In the genomic region with DNA sequence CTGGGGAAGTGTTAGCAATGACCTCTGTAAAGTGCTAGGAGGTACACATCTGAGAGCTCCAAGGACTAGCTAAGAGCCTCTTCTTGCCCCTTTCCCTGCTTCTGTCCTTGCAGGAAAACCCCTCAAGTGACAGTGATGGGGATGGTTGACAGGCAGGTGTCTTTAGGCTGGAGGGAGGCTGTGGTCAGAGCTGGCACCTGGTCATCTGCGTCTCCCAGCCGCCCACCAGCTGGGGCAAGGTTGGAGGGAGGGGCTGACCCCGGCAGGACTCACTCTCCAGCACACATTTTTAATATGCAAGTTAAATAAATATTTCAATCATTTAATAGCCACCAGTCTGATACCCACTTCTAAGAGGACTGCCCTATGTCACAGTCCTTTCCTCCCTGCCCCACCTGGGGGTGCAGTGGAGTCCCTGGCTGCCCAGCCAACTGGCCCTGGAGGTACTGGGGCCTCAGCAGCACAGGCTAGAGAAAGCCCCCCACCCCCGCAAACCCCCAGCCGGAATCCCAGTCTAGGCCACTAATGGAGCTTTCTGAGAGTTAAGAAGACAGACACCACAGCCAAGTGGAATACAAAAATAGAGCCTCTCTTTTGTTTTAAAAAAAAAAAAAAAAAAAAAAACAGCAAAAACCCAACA, we compare ENCODE assay signal across 20 cellular contexts. TPM values are rescaled to one million over a fixed set of nuclear protein-coding genes. Genes with fewer than 3 reads are reported as not detected.
DNase-seq lines count a peak whose midpoint lies in the region; ATAC-seq and TF ChIP-seq lines count a peak whose summit lies in the region.
"Had no signal": no experiment of that assay in that cellular context is flagged by ENCODE, and none has a peak within 500 bp of the region (broad histone marks: within the 10 kb centered on the region; RNA-seq: fewer than 3 reads in every experiment).

No MANE protein-coding gene starts in this region.

- WGBS in endodermal cell (ENCODE audit: insufficient coverage in 1 of 2, insufficient read length in 1 of 2), 2 experiments = 86% methylated on average over 4 of the region's 5 CpGs; no CpG with 5 or more reads in 1 of the 2 experiments
- 69 to 80% methylated on average over 1 to 2 of the region's 5 CpGs for WGBS in gastroesophageal sphincter (ENCODE audit: low coverage in 1 of 2), 2 donors

- no peaks in the 10 kb centered on the region for H3K79me2 ChIP-seq in HCT116 (ENCODE audit: insufficient read depth, low read length)

- no peak overlapping the region for H3K27ac Mint-ChIP-seq in endodermal cell
- H3K27ac Mint-ChIP-seq: CD14-positive monocyte had no signal

- H3K4me3 Mint-ChIP-seq in endodermal cell = no peak overlapping the region

- no peaks in the 10 kb centered on the region for H3K9me2 ChIP-seq in HCT116 (ENCODE audit: insufficient read depth)

- peaks cover 11% of the 10 kb centered on the region; the same call in 1 of the 2 replicates for H3K27me3 ChIP-seq in HCT116 (ENCODE audit: insufficient read depth, low read length)
- peaks cover 10% of the 10 kb centered on the region for H3K27me3 ChIP-seq in endodermal cell (ENCODE audit: control insufficient read depth, insufficient read depth, low read length, poor library complexity, severe bottlenecking)
- peaks cover 87% of the 10 kb centered on the region for H3K27me3 ChIP-seq in gastroesophageal sphincter

- H3K4me1 ChIP-seq in HCT116 (ENCODE audit: control insufficient read depth in 1 of 2, insufficient read depth in 2 of 2, low read length in 2 of 2) (no peaks in the 10 kb centered on the region), endodermal cell (ENCODE audit: control insufficient read depth, insufficient read depth, low read length) (peaks cover 39% of the 10 kb centered on the region), gastroesophageal sphincter (peaks cover 0 to 16% (median 3%) of the 10 kb centered on the region in 3 donors)

- RAD21 ChIA-PET in HCT116 (lab: Charles Lee; ENCODE audit: low non-redundant PET in 1 of 2, low total read pairs in 2 of 2, uncharacterized antibody in 2 of 2, unreplicated experiment in 2 of 2) = interaction anchor here in 1 of 2 experiments (0.6 kb wide), 1 partner anchor 11 kb away, joined by 3 read pairs; no protein-coding TSS in a partner anchor

- no peak for TF ChIP-seq POLR2A in HCT116 (IDR thresholded peaks at IDR 0.05; ENCODE audit: borderline replicate concordance, extremely low read depth, insufficient read depth, insufficient read length)
- no peak for TF ChIP-seq POLR2A in gastroesophageal sphincter (IDR thresholded peaks at IDR 0.05)

- POLR2A ChIA-PET in HCT116 (lab: Charles Lee) = no interaction called here

- no peak overlapping the region for H3K27ac ChIP-seq in HCT116 (ENCODE audit: low read depth, low read length)
- no peak overlapping the region for H3K27ac ChIP-seq in endodermal cell (ENCODE audit: low read depth, low read length)
- H3K27ac ChIP-seq in gastroesophageal sphincter = no peak overlapping the region
- H3K27ac ChIP-seq: 22Rv1, PC-9, RWPE1 had no signal

- peaks cover 23% of the 10 kb centered on the region for H3K36me3 Mint-ChIP-seq in endodermal cell (ENCODE audit: low read depth)
- H3K36me3 Mint-ChIP-seq: CD14-positive monocyte had no signal

- H3K27me3 Mint-ChIP-seq in endodermal cell (ENCODE audit: insufficient read depth) = peaks cover 14% of the 10 kb centered on the region

- no peak for TF ChIP-seq EP300 in gastroesophageal sphincter (IDR thresholded peaks at IDR 0.05)

- no peaks in the 10 kb centered on the region for H3K36me3 ChIP-seq in HCT116 (ENCODE audit: control insufficient read depth in 1 of 2, insufficient read depth in 2 of 2, low read length in 2 of 2)
- H3K36me3 ChIP-seq in endodermal cell (ENCODE audit: control insufficient read depth, insufficient read depth, low read length) = peaks cover 59% of the 10 kb centered on the region
- no peaks in the 10 kb centered on the region for H3K36me3 ChIP-seq in gastroesophageal sphincter

- CTCF ChIA-PET in HCT116 (lab: Charles Lee) = interaction anchor here (0.7 to 1.5 kb wide), 3 partner anchors 11 to 167 kb away, joined by 3 to 5 read pairs (median 4); partner anchors contain the start of gene NPM3

- no TSS peak for BruUV-seq in HCT116 (replicated peaks; lab: Mats Ljungman, UMichigan)

- H3K4me1 Mint-ChIP-seq in endodermal cell = peaks cover 40% of the 10 kb centered on the region

- no peak overlapping the region for H3K4me2 ChIP-seq in HCT116 (ENCODE audit: low read length)
- H3K4me2 ChIP-seq: PC-9 had no signal

- ATAC-seq in HCT116 (peak; percentile 63; the same call in 1 of the 2 replicates), gastroesophageal sphincter (no peak)

- H3K9ac ChIP-seq in HCT116 (ENCODE audit: low read length) = no peak overlapping the region
- no peak overlapping the region for H3K9ac ChIP-seq in endodermal cell (ENCODE audit: extremely low read depth, low read length, poor library complexity, severe bottlenecking)

- TF ChIP-seq CTCF in HCT116 (IDR thresholded peaks at IDR 0.05 in 2 of 3, conservative IDR thresholded peaks at IDR 0.05 in 1 of 3; ENCODE audit: borderline replicate concordance in 1 of 3, insufficient read depth in 1 of 3, low read depth in 2 of 3, low read length in 2 of 3) (no peak), endodermal cell (conservative IDR thresholded peaks at IDR 0.05) (peak; percentile 57), gastroesophageal sphincter (IDR thresholded peaks at IDR 0.05) (no peak)

- H4K20me1 ChIP-seq in HCT116 (ENCODE audit: insufficient read depth) = no peaks in the 10 kb centered on the region

- no peak for TF ChIP-seq RAD21 in HCT116 (IDR thresholded peaks at IDR 0.05; ENCODE audit: low read depth)

- H2AFZ ChIP-seq in HCT116 (ENCODE audit: low read depth, low read length, poor library complexity, severe bottlenecking) = no peak overlapping the region
- H2AFZ ChIP-seq: PC-9 had no signal

- intact Hi-C loops in HCT116 (cut with micrococcal nuclease) (no loop called here), posterior vena cava (cut with DNase I) (loop anchor here in 1 of 2 donors (2.0 kb wide), 1 partner anchor 271 kb away; no protein-coding TSS in a partner anchor)

- H3K9me3 Mint-ChIP-seq in endodermal cell = no peaks in the 10 kb centered on the region

- no peak overlapping the region for H3K4me3 ChIP-seq in HCT116 (replicated peaks in 1 of 2; ENCODE audit: low read depth in 1 of 2, low read length in 2 of 2)
- no peak overlapping the region for H3K4me3 ChIP-seq in endodermal cell (ENCODE audit: low read length)
- no peak overlapping the region for H3K4me3 ChIP-seq in gastroesophageal sphincter
- H3K4me3 ChIP-seq: PC-9 had no signal

- DNase-seq in DMS 273 (lab: John Stamatoyannopoulos, UW; ENCODE audit: unreplicated experiment) (peak; percentile 14), DMS 273 treated with DMSO at 0.1 percent for 48 hours (lab: John Stamatoyannopoulos, UW) (no peak), HCT116 (ENCODE audit: low read depth, low spot score) (no peak), endodermal cell (peak; percentile 56), posterior vena cava (ENCODE audit: low spot score) (peak; percentile 30), NOMO-1 treated with DMSO at 0.1 percent for 48 hours (lab: John Stamatoyannopoulos, UW; ENCODE audit: unreplicated experiment) (no peak), hepatic stellate cell (ENCODE audit: low spot score) (no peak)
- DNase-seq: KBM-7, MV-4-11, NCI-H187, NCI-H2107, NCI-H2227 treated with DMSO at 0.1 percent for 48 hours, NCI-H510A treated with DMSO at 0.1 percent for 48 hours, NCI-H774, PC-9, SIG-M5 had no signal

- H3K9me3 ChIP-seq in HCT116 (ENCODE audit: control insufficient read depth in 1 of 2, insufficient read depth in 1 of 2, low read depth in 1 of 2, low read length in 2 of 2) (no peaks in the 10 kb centered on the region), endodermal cell (ENCODE audit: control insufficient read depth, low read length) (no peaks in the 10 kb centered on the region), gastroesophageal sphincter (no peaks in the 10 kb centered on the region)

TF ChIP-seq in HCT116, 20 proteins besides CTCF, POLR2A, EP300 and RAD21 (continues in another document):
- no peak for TF ChIP-seq YY1 (IDR thresholded peaks at IDR 0.05; ENCODE audit: extremely low read depth, insufficient replicate concordance, low read depth, low read length)
- TF ChIP-seq EZH2phosphoT487 (IDR thresholded peaks at IDR 0.05; ENCODE audit: borderline replicate concordance) = no peak
- no peak for TF ChIP-seq ATF3 (IDR thresholded peaks at IDR 0.05)

RNA-seq across cellular contexts. Expression of gene FGF8, which starts 6.3 kb away (rescaled TPM):
- total RNA-seq in HCT116 (2021; ENCODE audit: unreplicated experiment) (2.7 TPM), endodermal cell (10 to 100 TPM; 13.3 to 46.5 TPM), posterior vena cava (not detected), gastroesophageal sphincter (not detected)
- 1.6 and 1.9 TPM in 2 replicates for polyA plus RNA-seq in HCT116 (2012)
- 28.6 TPM for polyA plus RNA-seq in endodermal cell (2013, experiment 1 of 2)
- polyA plus RNA-seq in endodermal cell (2013, experiment 2 of 2) = 31.4 TPM
- total RNA-seq: PC-9 had no signal
- polyA plus RNA-seq: CD14-positive monocyte had no signal

RNA-seq across cellular contexts. Expression of gene NPM3, which starts 13.6 kb away (rescaled TPM):
- total RNA-seq in HCT116 (2021; ENCODE audit: unreplicated experiment) = 267 TPM
- polyA plus RNA-seq in HCT116 (2012) = 244 and 258 TPM in 2 replicates
- total RNA-seq in endodermal cell = 100 to 1,000 TPM in 1 of 2 donors, 10 to 100 TPM in 1; 82.2 to 133 TPM
- polyA plus RNA-seq in endodermal cell (2013, experiment 1 of 2) = 81.8 TPM
- polyA plus RNA-seq in endodermal cell (2013, experiment 2 of 2) = 78.0 TPM
- total RNA-seq in posterior vena cava = 10 to 100 TPM; 19.1 to 21.1 TPM
- total RNA-seq in gastroesophageal sphincter = 10 to 100 TPM; 11.4 to 28.2 (median 21.8) TPM

RNA-seq across cellular contexts. Expression of gene OGA, which starts 48.6 kb away (rescaled TPM):
- total RNA-seq in HCT116 (2021; ENCODE audit: unreplicated experiment) = 127 TPM
- 62.7 and 71.3 TPM in 2 replicates for polyA plus RNA-seq in HCT116 (2012)
- total RNA-seq in endodermal cell = 100 to 1,000 TPM; 138 to 149 TPM
- 104 TPM for polyA plus RNA-seq in endodermal cell (2013, experiment 1 of 2)
- polyA plus RNA-seq in endodermal cell (2013, experiment 2 of 2) = 105 TPM
- total RNA-seq in posterior vena cava = 100 to 1,000 TPM in 1 of 2 donors, 10 to 100 TPM in 1; 87.7 to 125 TPM
- total RNA-seq in gastroesophageal sphincter = 100 to 1,000 TPM in 2 of 4 donors, 10 to 100 TPM in 2; 92.5 to 163 (median 115) TPM

Comparison
In these comparisons a context has a peak if more than half of its experiments do, and no peak if none do; other contexts are left out.
1. DNase-seq: peak in DMS 273 (single experiment), endodermal cell (single experiment) and posterior vena cava (single experiment); none in DMS 273 treated with DMSO at 0.1 percent for 48 hours (single experiment), HCT116 (single experiment), NOMO-1 treated with DMSO at 0.1 percent for 48 hours (single experiment) and hepatic stellate cell (single experiment).